In the genomic region with DNA sequence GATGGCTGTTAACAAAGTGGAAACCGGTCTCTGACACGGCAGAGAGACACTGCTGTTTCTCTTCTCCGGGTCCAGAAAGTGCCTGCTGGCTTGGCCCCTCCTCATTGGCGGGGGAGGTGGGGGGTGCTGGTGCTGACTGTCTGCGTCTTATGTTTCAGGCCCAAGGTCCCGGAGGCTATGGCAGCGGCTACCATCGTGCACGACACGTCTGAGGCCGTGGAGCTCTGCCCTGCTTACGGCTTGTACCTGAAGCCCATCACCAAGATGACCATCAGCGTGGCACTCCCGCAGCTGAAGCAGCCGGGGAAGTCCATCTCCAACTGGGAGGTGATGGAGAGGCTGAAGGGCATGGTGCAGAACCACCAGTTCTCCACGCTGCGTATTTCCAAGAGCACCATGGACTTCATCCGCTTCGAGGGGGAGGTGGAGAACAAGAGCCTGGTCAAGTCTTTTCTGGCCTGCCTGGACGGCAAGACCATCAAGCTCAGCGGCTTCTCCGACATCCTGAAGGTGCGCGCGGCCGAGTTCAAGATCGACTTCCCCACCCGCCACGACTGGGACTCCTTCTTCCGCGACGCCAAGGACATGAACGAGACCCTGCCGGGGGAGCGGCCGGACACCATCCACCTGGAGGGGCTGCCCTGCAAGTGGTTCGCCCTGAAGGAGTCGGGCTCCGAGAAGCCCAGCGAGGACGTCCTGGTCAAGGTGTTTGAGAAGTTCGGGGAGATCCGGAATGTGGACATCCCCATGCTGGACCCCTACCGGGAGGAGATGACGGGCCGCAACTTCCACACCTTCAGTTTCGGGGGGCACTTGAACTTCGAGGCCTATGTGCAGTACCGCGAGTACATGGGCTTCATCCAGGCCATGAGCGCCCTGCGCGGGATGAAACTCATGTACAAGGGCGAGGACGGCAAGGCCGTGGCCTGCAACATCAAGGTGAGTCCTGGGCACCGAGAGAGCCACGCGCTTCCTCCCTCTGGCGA, we compare ENCODE assay signal across 8 cellular contexts. TPM values are rescaled to one million over a fixed set of nuclear protein-coding genes. Genes with fewer than 3 reads are reported as not detected.
A peak's percentile ranks its signal among the peaks of the same experiment; 100 is the strongest.
DNase-seq lines count a peak whose midpoint lies in the region; FAIRE-seq and TF ChIP-seq lines count a peak whose summit lies in the region.

No MANE protein-coding gene starts in this region.

- H3K36me3 Mint-ChIP-seq in Calu3 (ENCODE audit: insufficient read depth, unreplicated experiment), result peaks cover 51% of the 10 kb centered on the region
- H3K36me3 Mint-ChIP-seq in endothelial cell (ENCODE audit: low read depth, unreplicated experiment), result peaks cover 35% of the 10 kb centered on the region

- POLR2A ChIA-PET in OCI-LY7 (lab: Charles Lee), result no interaction called here

- TF ChIP-seq POLR2A in GM12891 (IDR thresholded peaks at IDR 0.05; ENCODE audit: low read depth, low read length), result no peak

- TF ChIP-seq CTCF in Calu3 (IDR thresholded peaks at IDR 0.05; ENCODE audit: unreplicated experiment) (no peak), OCI-LY7 (conservative IDR thresholded peaks at IDR 0.05; ENCODE audit: low read length) (no peak), endothelial cell (IDR thresholded peaks at IDR 0.05; ENCODE audit: unreplicated experiment) (no peak), osteoblast (IDR thresholded peaks at IDR 0.05; ENCODE audit: extremely low read depth, low read depth, low read length) (no peak)

- no peaks in the 10 kb centered on the region for H3K9me2 ChIP-seq in OCI-LY7 (ENCODE audit: insufficient read depth, low read length)

- H3K4me2 ChIP-seq in OCI-LY7 (ENCODE audit: low read length), result peak overlapping the region; percentile 78
- H3K4me2 ChIP-seq in osteoblast (ENCODE audit: insufficient read depth, low read length), result peak overlapping the region; percentile 93

- BruUV-seq in Calu3 (replicated peaks; lab: Mats Ljungman, UMichigan) (TSS peak; percentile 35), OCI-LY7 (replicated peaks; lab: Mats Ljungman, UMichigan) (TSS peak; percentile 78)

- DNase-seq in Calu3 (no peak), OCI-LY7 (ENCODE audit: low spot score) (no peak), endothelial cell (ENCODE audit: low spot score) (no peak), osteoblast (ENCODE audit: insufficient read length, low spot score, missing footprints) (peak; percentile 88), NCI-H2081 treated with DMSO at 0.1 percent for 48 hours (lab: John Stamatoyannopoulos, UW) (no peak), kidney tubule cell (ENCODE audit: low spot score) (no peak), GM12891 (ENCODE audit: insufficient read length, low spot score) (no peak), NCI-H2107 treated with DMSO at 0.1 percent for 48 hours (lab: John Stamatoyannopoulos, UW; ENCODE audit: unreplicated experiment) (no peak)

- H3K4me3 ChIP-seq in OCI-LY7 (ENCODE audit: low read depth, low read length, poor library complexity, severe bottlenecking) (peak overlapping the region; percentile 90), osteoblast (ENCODE audit: insufficient read depth, low read length) (peak overlapping the region; percentile 91)

- H3K27me3 Mint-ChIP-seq in Calu3 (ENCODE audit: unreplicated experiment), result no peaks in the 10 kb centered on the region
- peaks cover 12% of the 10 kb centered on the region for H3K27me3 Mint-ChIP-seq in endothelial cell (ENCODE audit: unreplicated experiment)

- H3K4me3 Mint-ChIP-seq in Calu3 (ENCODE audit: low read depth, unreplicated experiment), result peak overlapping the region; percentile 83
- peak overlapping the region; percentile 92 for H3K4me3 Mint-ChIP-seq in endothelial cell (ENCODE audit: unreplicated experiment)

- H3K4me1 Mint-ChIP-seq in Calu3 (ENCODE audit: low read depth, unreplicated experiment) (no peaks in the 10 kb centered on the region), endothelial cell (ENCODE audit: unreplicated experiment) (peaks cover 7% of the 10 kb centered on the region)

- H3K27me3 ChIP-seq in osteoblast (ENCODE audit: insufficient read depth, low read length), result no peaks in the 10 kb centered on the region

- H3K4me1 ChIP-seq in OCI-LY7 (ENCODE audit: insufficient read depth, low read length, poor library complexity, severe bottlenecking), result peaks cover 18% of the 10 kb centered on the region
- peaks cover 8% of the 10 kb centered on the region for H3K4me1 ChIP-seq in osteoblast (ENCODE audit: insufficient read depth, low read length)

- peak overlapping the region; percentile 79 for H3K27ac Mint-ChIP-seq in Calu3 (ENCODE audit: unreplicated experiment)
- peak overlapping the region; percentile 64 for H3K27ac Mint-ChIP-seq in endothelial cell (ENCODE audit: unreplicated experiment)

- H3K79me2 ChIP-seq in OCI-LY7 (ENCODE audit: insufficient read depth, low read depth, low read length) (peaks cover 38% of the 10 kb centered on the region), osteoblast (ENCODE audit: insufficient read depth, low read length) (peaks cover 67% of the 10 kb centered on the region)

- no peak overlapping the region for H2AFZ ChIP-seq in OCI-LY7 (ENCODE audit: low read length)
- H2AFZ ChIP-seq in osteoblast (ENCODE audit: low read length), result no peak overlapping the region

- CTCF ChIA-PET in Calu3 (lab: Charles Lee), result no interaction called here
- CTCF ChIA-PET in OCI-LY7 (lab: Charles Lee; ENCODE audit: unreplicated experiment), result no interaction called here

- no peaks in the 10 kb centered on the region for H3K9me3 Mint-ChIP-seq in Calu3 (ENCODE audit: low read depth, unreplicated experiment)
- H3K9me3 Mint-ChIP-seq in endothelial cell (ENCODE audit: unreplicated experiment), result peaks cover 6% of the 10 kb centered on the region

- FAIRE-seq in GM12891 (lab: Jason Lieb, UNC), result no peak

- intact Hi-C loops in Calu3 (cut with micrococcal nuclease; ENCODE audit: unreplicated experiment), result no loop called here
- intact Hi-C loops in OCI-LY7 (cut with micrococcal nuclease; ENCODE audit: unreplicated experiment), result no loop called here

- H4K20me1 ChIP-seq in OCI-LY7 (ENCODE audit: insufficient read depth, low read length) (peaks cover 7% of the 10 kb centered on the region; the same call in 1 of the 2 replicates), osteoblast (ENCODE audit: insufficient read depth, low read length) (peaks cover 45% of the 10 kb centered on the region)

- H3K27ac ChIP-seq in OCI-LY7 (ENCODE audit: low read depth, low read length, poor library complexity, severe bottlenecking), result no peak overlapping the region
- no peak overlapping the region for H3K27ac ChIP-seq in osteoblast (ENCODE audit: low read depth, low read length)

- H3K9me3 ChIP-seq in OCI-LY7 (ENCODE audit: low read length), result no peaks in the 10 kb centered on the region
- H3K9me3 ChIP-seq in osteoblast (ENCODE audit: low read depth, low read length), result no peaks in the 10 kb centered on the region

- H3K36me3 ChIP-seq in OCI-LY7 (ENCODE audit: insufficient read depth, low read length), result peaks cover 56% of the 10 kb centered on the region
- peaks cover 45% of the 10 kb centered on the region for H3K36me3 ChIP-seq in osteoblast (ENCODE audit: insufficient read depth, low read length)

TF ChIP-seq in GM12891, 5 proteins besides CTCF, POLR2A, EP300 and RAD21:
- TF ChIP-seq POU2F2 (IDR thresholded peaks at IDR 0.05; ENCODE audit: low read depth, low read length), result no peak
- TF ChIP-seq PAX5 (IDR thresholded peaks at IDR 0.05; ENCODE audit: insufficient read depth, low read length, severe bottlenecking), result no peak
- TF ChIP-seq TAF1 (IDR thresholded peaks at IDR 0.05; ENCODE audit: low read depth, low read length), result no peak
- TF ChIP-seq POLR2AphosphoS5 (IDR thresholded peaks at IDR 0.05; ENCODE audit: low read depth, low read length), result no peak
- TF ChIP-seq SPI1 (IDR thresholded peaks at IDR 0.05; ENCODE audit: low read depth, low read length), result no peak

RNA-seq across cellular contexts. Expression of gene AKAP17A, which starts 2.2 kb away (rescaled TPM):
- total RNA-seq in Calu3 (2022) (39.4 and 39.9 TPM in 2 replicates), OCI-LY7 (2022) (60.6 and 64.9 TPM in 2 replicates), endothelial cell (ENCODE audit: unreplicated experiment) (25.9 TPM), osteoblast (17.7 and 18.5 TPM in 2 replicates)
- total RNA-seq in OCI-LY7 (2014; rRNA removed; shearing (Covaris generic)), result 61.8 and 64.2 TPM in 2 replicates
- 43.9 TPM for polyA plus RNA-seq in GM12891 (2012; ENCODE audit: low read depth, missing spikeins)

RNA-seq across cellular contexts. Expression of gene ASMT, which starts 21.3 kb away (rescaled TPM):
- total RNA-seq in Calu3 (2022) (not detected in 2 replicates), OCI-LY7 (2022) (not detected in 2 replicates), endothelial cell (ENCODE audit: unreplicated experiment) (0.31 TPM), osteoblast (0.36 TPM in 1 of 2 replicates, not detected in the other)
- total RNA-seq in OCI-LY7 (2014; rRNA removed; shearing (Covaris generic)), result 0.15 and 0.16 TPM in 2 replicates
- 1.7 TPM for polyA plus RNA-seq in GM12891 (2012; ENCODE audit: low read depth, missing spikeins)

RNA-seq across cellular contexts. Expression of gene P2RY8, which starts 56.6 kb away (rescaled TPM):
- total RNA-seq in Calu3 (2022) (0.07 TPM in 1 of 2 replicates, not detected in the other), OCI-LY7 (2022) (122 and 149 TPM in 2 replicates), endothelial cell (ENCODE audit: unreplicated experiment) (not detected), osteoblast (under 0.01 TPM in 1 of 2 replicates, not detected in the other)
- total RNA-seq in OCI-LY7 (2014; rRNA removed; shearing (Covaris generic)), result 88.3 and 110 TPM in 2 replicates
- 42.6 TPM for polyA plus RNA-seq in GM12891 (2012; ENCODE audit: low read depth, missing spikeins)

Comparison
In these comparisons a context has a peak if more than half of its experiments do, and no peak if none do; other contexts are left out.
1. RNA of gene P2RY8, which starts 56.6 kb away (total RNA-seq): 88.3 to 149 TPM in OCI-LY7; not detected in endothelial cell (single experiment), 0.07 TPM in Calu3 and under 0.01 TPM in osteoblast; every median in the first group is over 10 times any median in the second.